Comparison of ENCODE assay signal across 10 cellular contexts in genomic region chr17:2067559-2067958, GRCh38. TPM values are rescaled to one million over a fixed set of nuclear protein-coding genes. Genes with fewer than 3 reads are reported as not detected.
A peak's percentile ranks its signal among the peaks of the same experiment; 100 is the strongest.
DNase-seq lines count a peak whose midpoint lies in the region; ATAC-seq and TF ChIP-seq lines count a peak whose summit lies in the region.
"Had no signal": no experiment of that assay in that cellular context is flagged by ENCODE, and none has a peak within 500 bp of the region (broad histone marks: within the 10 kb centered on the region; RNA-seq: fewer than 3 reads in every experiment).

No MANE protein-coding gene starts in this region.

- WGBS in liver = 59% methylated on average over 4 of the region's 4 CpGs
- no CpG with 5 or more reads among the region's 4 CpGs for WGBS in mesendoderm (ENCODE audit: extremely low coverage, insufficient coverage, low lambda C conversion rate)

- H2BK120ac ChIP-seq in mesendoderm (ENCODE audit: low read depth, low read length) = no peak overlapping the region

- DNase-seq in NCI-H2029 (lab: John Stamatoyannopoulos, UW) = peak; percentile 18
- DNase-seq in NCI-H2029 treated with DMSO at 0.1 percent for 48 hours (lab: John Stamatoyannopoulos, UW) = no peak
- peak; percentile 87 for DNase-seq in astrocyte of the hippocampus (ENCODE audit: low read depth, low spot score)
- DNase-seq in DMS153 treated with DMSO at 0.1 percent for 48 hours (lab: John Stamatoyannopoulos, UW; ENCODE audit: unreplicated experiment) = no peak
- DNase-seq in mesendoderm = no peak
- DNase-seq: activated CD4-positive, alpha-beta T cell treated with anti-CD3 and anti-CD28 coated beads for 36 hours had no signal

- no peak overlapping the region for H3K4me2 ChIP-seq in mesendoderm (ENCODE audit: low read length)

- TF ChIP-seq CTCF in liver (IDR thresholded peaks at IDR 0.05; ENCODE audit: low read depth, low read length, missing input control) = no peak

- H3K4me3 ChIP-seq in liver (ENCODE audit: low read depth in 1 of 3, low read length in 3 of 3) = no peak overlapping the region
- no peak overlapping the region for H3K4me3 ChIP-seq in mesendoderm (ENCODE audit: low read length)

- TF ChIP-seq RAD21 in liver (IDR thresholded peaks at IDR 0.05) = no peak

- no peak overlapping the region for H4K8ac ChIP-seq in mesendoderm (ENCODE audit: low read depth, low read length)

- no peak for ATAC-seq in GM19395 (IDR thresholded peaks at IDR 0.05; ENCODE audit: unreplicated experiment)
- ATAC-seq: activated CD4-positive, alpha-beta T cell treated with anti-CD3 and anti-CD28 coated beads for 36 hours had no signal

- no peak overlapping the region for H2BK15ac ChIP-seq in mesendoderm (replicated peaks; ENCODE audit: low read depth)

- H3K9ac ChIP-seq in liver (ENCODE audit: low read depth in 1 of 2, low read length in 2 of 2) (no peak overlapping the region), mesendoderm (ENCODE audit: low read length) (no peak overlapping the region)

- H4K5ac ChIP-seq in mesendoderm (ENCODE audit: low read length) = no peak overlapping the region

- no peak overlapping the region for H2BK5ac ChIP-seq in mesendoderm (ENCODE audit: low read length)

- no peak overlapping the region for H3K18ac ChIP-seq in mesendoderm (ENCODE audit: low read length)

- H3K23ac ChIP-seq in mesendoderm (ENCODE audit: low read length) = no peak overlapping the region

- H3K79me1 ChIP-seq in mesendoderm (ENCODE audit: low read length) = no peaks in the 10 kb centered on the region

- H3K27me3 ChIP-seq in liver (ENCODE audit: control insufficient read depth in 4 of 4, insufficient read depth in 4 of 4, low read length in 3 of 4) (no peaks in the 10 kb centered on the region), mesendoderm (ENCODE audit: insufficient read depth, low read length, poor library complexity) (no peaks in the 10 kb centered on the region)

- H3K27ac ChIP-seq in liver (ENCODE audit: low read depth in 1 of 2, low read length in 2 of 2) = peak overlapping the region; percentile 22 to 60
- H3K27ac ChIP-seq in temporal lobe (ENCODE audit: low read depth, low read length) = peak overlapping the region; percentile 58
- H3K27ac ChIP-seq in mesendoderm (ENCODE audit: low read depth, low read length) = no peak overlapping the region
- H3K27ac ChIP-seq: 22Rv1 had no signal

- H3K36me3 ChIP-seq in liver (ENCODE audit: control insufficient read depth in 4 of 4, insufficient read depth in 3 of 4, low read depth in 1 of 4, low read length in 3 of 4) (peaks cover 2 to 7% (median 4%) of the 10 kb centered on the region in 4 donors), mesendoderm (ENCODE audit: control insufficient read depth, insufficient read depth, low read length) (no peaks in the 10 kb centered on the region)

- H2AK5ac ChIP-seq in mesendoderm (ENCODE audit: low read length) = no peak overlapping the region

- H3K4me1 ChIP-seq in liver (ENCODE audit: control insufficient read depth in 4 of 4, insufficient read depth in 4 of 4, low read length in 3 of 4) (peaks cover 12 to 54% (median 27%) of the 10 kb centered on the region in 4 donors), mesendoderm (ENCODE audit: control insufficient read depth, low read depth, low read length) (peaks cover 7% of the 10 kb centered on the region)

- H3K56ac ChIP-seq in mesendoderm (ENCODE audit: low read length) = no peak overlapping the region

- no peak overlapping the region for H3K4ac ChIP-seq in mesendoderm (ENCODE audit: low read depth, low read length)

- H3K9me3 ChIP-seq in liver (ENCODE audit: control insufficient read depth in 4 of 4, low read length in 3 of 4) = no peaks in the 10 kb centered on the region

- no peaks in the 10 kb centered on the region for H3K79me2 ChIP-seq in mesendoderm (ENCODE audit: control insufficient read depth, insufficient read depth, low read length)

TF ChIP-seq in liver, 16 proteins besides CTCF, POLR2A, EP300 and RAD21:
- peak; percentile 41 for TF ChIP-seq NR2F2 (IDR thresholded peaks at IDR 0.05)
- no peak for TF ChIP-seq MAX (IDR thresholded peaks at IDR 0.05)
- no peak for TF ChIP-seq EGR1 (IDR thresholded peaks at IDR 0.05; ENCODE audit: low read depth in 2 of 2)
- no peak for TF ChIP-seq TAF1 (conservative IDR thresholded peaks at IDR 0.05)
- TF ChIP-seq HNF4G (IDR thresholded peaks at IDR 0.05) = no peak
- TF ChIP-seq HNF4A (conservative IDR thresholded peaks at IDR 0.05) = no peak
TF ChIP-seq in liver: peak in this region for 1.

RNA-seq across cellular contexts. Expression of gene HIC1, which starts 12.7 kb away (rescaled TPM):
- 1 to 10 TPM; 3.9 to 4.8 TPM for total RNA-seq in liver
- 1 to 10 TPM in 1 of 2 donors, under 1 TPM in 1; 0.44 to 3.5 TPM for polyA plus RNA-seq in liver
- total RNA-seq in temporal lobe = 2.5 TPM
- polyA plus RNA-seq in mesendoderm (2013, experiment 1 of 2) = 0.10 TPM
- polyA plus RNA-seq in mesendoderm (2013, experiment 2 of 2) = 0.10 TPM

RNA-seq across cellular contexts. Expression of gene OVCA2, which starts 25.7 kb away (rescaled TPM):
- total RNA-seq in liver = 10 to 100 TPM; 16.1 to 17.2 TPM
- polyA plus RNA-seq in liver = 10 to 100 TPM; 30.3 to 30.6 TPM
- total RNA-seq in temporal lobe = 8.4 TPM
- polyA plus RNA-seq in mesendoderm (2013, experiment 1 of 2) = 43.4 TPM
- 43.4 TPM for polyA plus RNA-seq in mesendoderm (2013, experiment 2 of 2)

RNA-seq across cellular contexts. Expression of gene DPH1, which starts 37.6 kb away (rescaled TPM):
- total RNA-seq in liver (10 to 100 TPM in 1 of 2 donors, 1 to 10 TPM in 1; 9.8 to 24.6 TPM), temporal lobe (23.1 TPM)
- 10 to 100 TPM; 17.5 to 21.2 TPM for polyA plus RNA-seq in liver
- 20.0 TPM for polyA plus RNA-seq in mesendoderm (2013, experiment 1 of 2)
- polyA plus RNA-seq in mesendoderm (2013, experiment 2 of 2) = 19.3 TPM

RNA-seq across cellular contexts. Expression of gene RTN4RL1, which starts 42.4 kb away (rescaled TPM):
- total RNA-seq in liver = 1 to 10 TPM in 1 of 2 donors, under 1 TPM in 1; 0.65 to 1.8 TPM
- 1 to 10 TPM in 1 of 2 donors, under 1 TPM in 1; 0.04 to 5.4 TPM for polyA plus RNA-seq in liver
- total RNA-seq in temporal lobe = 18.2 TPM
- 0.20 TPM for polyA plus RNA-seq in mesendoderm (2013, experiment 1 of 2)
- polyA plus RNA-seq in mesendoderm (2013, experiment 2 of 2) = 0.14 TPM

Comparison
In these comparisons a context has a peak if more than half of its experiments do, and no peak if none do; other contexts are left out.
1. DNase-seq: peak in NCI-H2029 (single experiment) and astrocyte of the hippocampus (single experiment); none in NCI-H2029 treated with DMSO at 0.1 percent for 48 hours (single experiment), DMS153 treated with DMSO at 0.1 percent for 48 hours (single experiment) and mesendoderm (single experiment).